ENCODE assay signal across 26 cellular contexts in the genomic region with DNA sequence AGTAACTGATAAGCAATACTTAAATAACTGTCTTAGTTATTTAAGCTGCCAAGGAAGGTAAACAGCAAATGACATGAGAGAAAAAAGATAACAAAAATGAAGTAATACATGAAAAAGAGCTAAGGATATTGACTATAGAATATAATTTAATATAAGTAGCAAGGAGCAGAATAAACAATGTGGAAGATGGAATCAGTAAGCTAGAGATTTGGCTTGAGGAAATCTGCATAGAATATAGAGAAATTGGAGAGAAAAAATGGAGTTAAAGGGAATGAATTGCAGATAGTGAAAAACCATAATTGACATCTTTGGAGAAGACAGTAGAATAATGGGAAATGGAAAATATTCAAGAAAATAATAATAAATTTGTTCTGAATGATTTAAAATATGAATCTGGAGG.
"Had no signal": no experiment of that assay in that cellular context is flagged by ENCODE, and none has a peak within 500 bp of the region (broad histone marks: within the 10 kb centered on the region; RNA-seq: fewer than 3 reads in every experiment).

No MANE protein-coding gene starts in this region.

- H3K27me3 ChIP-seq: brain microvascular endothelial cell, Peyer's patch had no signal

- DNase-seq: activated CD4-positive, alpha-beta T cell treated with anti-CD3 and anti-CD28 coated beads, Interleukin-2, amount 10 ng/mL, durations not matched to agents 24 days and 14 days; activated CD4-positive, alpha-beta T cell treated with anti-CD3 and anti-CD28 coated beads, Interleukin-2, amount 50 U/mL, for 4 hours; activated CD8-positive, alpha-beta T cell treated with anti-CD3 and anti-CD28 coated beads for 36 hours; activated gamma-delta T cell treated with Interleukin-2 at 50 U/mL for 16 hours; activated naive CD4-positive, alpha-beta T cell treated with anti-CD3 and anti-CD28 coated beads for 36 hours; activated T-cell treated with anti-CD3 and anti-CD28 coated beads, Interleukin-2, amount 50 U/mL, for 24 hours; amniotic stem cell; aorta; brain microvascular endothelial cell; central memory CD4-positive, alpha-beta T cell; Karpas-422; MV-4-11; NCI-H1092; NCI-H1436 treated with DMSO at 0.1 percent for 48 hours; NCI-H1694 treated with DMSO at 0.1 percent for 48 hours; NCI-H2029; NCI-H345; NCI-H524 treated with DMSO at 0.1 percent for 48 hours; Peyer's patch; RPMI8226; SIG-M5; T1000 had no signal

- ATAC-seq: activated CD8-positive, alpha-beta T cell treated with anti-CD3 and anti-CD28 coated beads for 36 hours; activated naive CD4-positive, alpha-beta T cell treated with anti-CD3 and anti-CD28 coated beads, Interleukin-2, amount 50 U/mL, for 72 hours; Right ventricle myocardium inferior had no signal

- H3K4me1 Mint-ChIP-seq: activated CD4-positive, alpha-beta T cell treated with anti-CD3 and anti-CD28 coated beads, Interleukin-2, amount 10 ng/mL, durations not matched to agents 24 days and 14 days had no signal

- H3K4me1 ChIP-seq: Peyer's patch had no signal

- FAIRE-seq: TTC549 had no signal

- H3K4me3 ChIP-seq: Peyer's patch had no signal

- H3K27ac Mint-ChIP-seq: activated CD4-positive, alpha-beta T cell treated with anti-CD3 and anti-CD28 coated beads, Interleukin-2, amount 10 ng/mL, durations not matched to agents 24 days and 14 days; activated CD8-positive, alpha-beta T cell treated with anti-CD3 and anti-CD28 coated beads for 36 hours; activated naive CD4-positive, alpha-beta T cell treated with anti-CD3 and anti-CD28 coated beads for 36 hours; activated T-cell treated with anti-CD3 and anti-CD28 coated beads, Interleukin-2, amount 50 U/mL, for 24 hours; activated T-helper 1 cell treated with anti-CD3 and anti-CD28 coated beads, Interleukin-12 subunit alpha, Interleukin-12 subunit beta, Interleukin-2, Interleukin-4 antibody, amounts not matched to agents 30 ng/mL and 10 ng/mL and 1 ng/mL, durations not matched to agents 14 hours and 24 hours and 36 hours had no signal

- H3K9me3 Mint-ChIP-seq: activated CD4-positive, alpha-beta T cell treated with anti-CD3 and anti-CD28 coated beads, Interleukin-2, amount 10 ng/mL, durations not matched to agents 24 days and 14 days had no signal

- H3K27ac ChIP-seq: brain microvascular endothelial cell, Peyer's patch had no signal

- H3K27me3 Mint-ChIP-seq: activated CD4-positive, alpha-beta T cell treated with anti-CD3 and anti-CD28 coated beads, Interleukin-2, amount 10 ng/mL, durations not matched to agents 24 days and 14 days; activated CD8-positive, alpha-beta T cell treated with anti-CD3 and anti-CD28 coated beads for 36 hours; activated T-cell treated with anti-CD3 and anti-CD28 coated beads, Interleukin-2, amount 50 U/mL, for 24 hours had no signal

- H3K4me3 Mint-ChIP-seq: activated CD4-positive, alpha-beta T cell treated with anti-CD3 and anti-CD28 coated beads, Interleukin-2, amount 10 ng/mL, durations not matched to agents 24 days and 14 days; activated CD8-positive, alpha-beta T cell treated with anti-CD3 and anti-CD28 coated beads for 36 hours; activated naive CD4-positive, alpha-beta T cell treated with anti-CD3 and anti-CD28 coated beads for 36 hours; activated T-cell treated with anti-CD3 and anti-CD28 coated beads, Interleukin-2, amount 50 U/mL, for 24 hours; activated T-helper 1 cell treated with anti-CD3 and anti-CD28 coated beads, Interleukin-12 subunit alpha, Interleukin-12 subunit beta, Interleukin-2, Interleukin-4 antibody, amounts not matched to agents 30 ng/mL and 10 ng/mL and 1 ng/mL, durations not matched to agents 14 hours and 24 hours and 36 hours had no signal
